In genomic region chr1:3529099-3529729, GRCh38 we compare ENCODE assay signal across 10 cellular contexts.
A peak's percentile ranks its signal among the peaks of the same experiment; 100 is the strongest.
DNase-seq lines count a peak whose midpoint lies in the region; ATAC-seq and TF ChIP-seq lines count a peak whose summit lies in the region.
"Had no signal": no experiment of that assay in that cellular context is flagged by ENCODE, and none has a peak within 500 bp of the region (broad histone marks: within the 10 kb centered on the region; RNA-seq: fewer than 3 reads in every experiment).

No MANE protein-coding gene starts in this region.

- DNase-seq in T-helper 17 cell (no peak), heart right ventricle (peak; percentile 74 to 80)
- DNase-seq: central memory CD4-positive, alpha-beta T cell; glutamatergic neuron had no signal

- ATAC-seq in T-helper 17 cell (no peak), heart right ventricle (peak; percentile 25 to 88 (median 82)), GM21367 (IDR thresholded peaks at IDR 0.05; ENCODE audit: unreplicated experiment) (no peak), GM21717 (IDR thresholded peaks at IDR 0.05; ENCODE audit: unreplicated experiment) (no peak), GM21786 (IDR thresholded peaks at IDR 0.05; ENCODE audit: unreplicated experiment) (no peak)

- H3K4me3 ChIP-seq in HEK293 (ENCODE audit: low read depth, low read length): no peak overlapping the region
- H3K4me3 ChIP-seq in heart right ventricle: peak overlapping the region in 2 of 10 donors; percentile 67 to 69
- peak overlapping the region in 2 of 3 donors; percentile 74 to 75 for H3K4me3 ChIP-seq in skeletal muscle tissue (ENCODE audit: low read length in 3 of 3)

- H3K4me3 Mint-ChIP-seq in T-helper 17 cell: peak overlapping the region; percentile 87

- no peak overlapping the region for H3K27ac ChIP-seq in HEK293 (ENCODE audit: extremely low read depth, low read depth, low read length)
- peak overlapping the region in 9 of 10 donors; percentile 28 to 81 (median 77) for H3K27ac ChIP-seq in heart right ventricle
- H3K27ac ChIP-seq in skeletal muscle tissue (ENCODE audit: low read depth, low read length): peak overlapping the region; percentile 81

- H3K4me1 ChIP-seq in HEK293 (ENCODE audit: control insufficient read depth, insufficient read depth, low read length): no peaks in the 10 kb centered on the region
- H3K4me1 ChIP-seq in heart right ventricle: peaks cover 15 to 32% (median 27%) of the 10 kb centered on the region in 9 donors
- peaks cover 28 to 40% (median 29%) of the 10 kb centered on the region in 3 donors for H3K4me1 ChIP-seq in skeletal muscle tissue (ENCODE audit: control insufficient read depth in 3 of 3, insufficient read depth in 3 of 3, low read length in 3 of 3)

- H3K4me1 Mint-ChIP-seq in T-helper 17 cell: peaks cover 16% of the 10 kb centered on the region

- POLR2A ChIA-PET in HEK293 (lab: Yijun Ruan, JAX): no interaction called here

- peak overlapping the region; percentile 70 for H3K27ac Mint-ChIP-seq in T-helper 17 cell

- no peaks in the 10 kb centered on the region for H3K36me3 Mint-ChIP-seq in T-helper 17 cell (ENCODE audit: low read depth)

- TF ChIP-seq CTCF in HEK293 (tag by site-specific recombination; IDR thresholded peaks at IDR 0.05): no peak
- TF ChIP-seq CTCF in heart right ventricle (IDR thresholded peaks at IDR 0.05): no peak

- H3K9me3 ChIP-seq in HEK293 (ENCODE audit: control insufficient read depth, insufficient read depth, low read depth, low read length) (no peaks in the 10 kb centered on the region), T-helper 17 cell (ENCODE audit: control insufficient read depth, low read length, poor library complexity, severe bottlenecking) (no peaks in the 10 kb centered on the region), heart right ventricle (no peaks in the 10 kb centered on the region), skeletal muscle tissue (ENCODE audit: control insufficient read depth in 3 of 3, low read length in 3 of 3) (no peaks in the 10 kb centered on the region)
- H3K9me3 ChIP-seq: neutrophil had no signal

- 38 to 52% methylated on average over 17 of the region's 17 CpGs for WGBS in heart right ventricle, 2 donors

- peak overlapping the region; percentile 51 to 83 (median 81) for H3K9ac ChIP-seq in skeletal muscle tissue (ENCODE audit: low read depth in 1 of 3, low read length in 3 of 3)

- CTCF ChIA-PET in HEK293 (lab: Yijun Ruan, JAX): interaction anchor here (0.9 to 1.3 kb wide), 4 partner anchors 11 to 90 kb away, joined by 3 to 7 read pairs (median 4); no protein-coding TSS in a partner anchor

- H3K27me3 ChIP-seq in heart right ventricle (no peaks in the 10 kb centered on the region), skeletal muscle tissue (ENCODE audit: control insufficient read depth in 3 of 3, insufficient read depth in 3 of 3, low read length in 3 of 3) (peaks cover 0 to 7% (median 0%) of the 10 kb centered on the region in 3 donors)
- H3K27me3 ChIP-seq: neutrophil had no signal

- intact Hi-C loops in heart right ventricle (cut with DNase I): no loop called here

- no peaks in the 10 kb centered on the region for H3K27me3 Mint-ChIP-seq in T-helper 17 cell

- H3K36me3 ChIP-seq in HEK293 (ENCODE audit: control insufficient read depth in 2 of 2, insufficient read depth in 1 of 2, low read length in 2 of 2) (no peaks in the 10 kb centered on the region), heart right ventricle (no peaks in the 10 kb centered on the region), skeletal muscle tissue (ENCODE audit: control insufficient read depth in 3 of 3, insufficient read depth in 3 of 3, low read length in 3 of 3) (no peaks in the 10 kb centered on the region)

TF ChIP-seq in HEK293, 187 proteins besides CTCF, POLR2A, EP300 and RAD21:
- TF ChIP-seq AEBP2 (tag by site-specific recombination; IDR thresholded peaks at IDR 0.05; ENCODE audit: borderline replicate concordance) (no peak), GLIS2 (tag by site-specific recombination; IDR thresholded peaks at IDR 0.05) (peak; percentile 10; the same call in 1 of the 2 replicates), ZNF214 (tag by site-specific recombination; IDR thresholded peaks at IDR 0.05; ENCODE audit: borderline replicate concordance) (no peak), ZNF792 (tag by site-specific recombination; IDR thresholded peaks at IDR 0.05) (no peak)

Comparison
In these comparisons a context has a peak if more than half of its experiments do, and no peak if none do; other contexts are left out.
1. ATAC-seq: peak in heart right ventricle (8 of 8); none in T-helper 17 cell (single experiment), GM21367 (single experiment), GM21717 (single experiment) and GM21786 (single experiment).
2. DNase-seq: peak in heart right ventricle (2 of 2); none in T-helper 17 cell (0 of 3).